In genomic region chr9:90611568-90611967, GRCh38 we compare ENCODE assay signal across 1 cellular context.
TF ChIP-seq lines count a peak whose summit lies in the region.

No MANE protein-coding gene starts in this region.

TF ChIP-seq in HepG2, 621 proteins besides CTCF, POLR2A, EP300 and RAD21:
- TF ChIP-seq CSRNP2 (CRISPR knock-in tag; conservative IDR thresholded peaks at IDR 0.05; ENCODE audit: low read depth) (no peak), ZBTB37 (CRISPR knock-in tag; IDR thresholded peaks at IDR 0.05) (no peak), NCOR1 (IDR thresholded peaks at IDR 0.05; ENCODE audit: borderline replicate concordance, low read length) (no peak), AHDC1 (CRISPR knock-in tag; IDR thresholded peaks at IDR 0.05; ENCODE audit: borderline replicate concordance) (no peak), PHF20 (CRISPR knock-in tag; IDR thresholded peaks at IDR 0.05) (no peak), ZNF773 (CRISPR knock-in tag; IDR thresholded peaks at IDR 0.05; ENCODE audit: borderline replicate concordance) (no peak), ATRX (CRISPR knock-in tag; IDR thresholded peaks at IDR 0.05; ENCODE audit: borderline replicate concordance) (no peak), HOMEZ (CRISPR knock-in tag; IDR thresholded peaks at IDR 0.05; ENCODE audit: low read depth) (no peak), ZNF264 (CRISPR knock-in tag; IDR thresholded peaks at IDR 0.05) (no peak), ZNF556 (CRISPR knock-in tag; IDR thresholded peaks at IDR 0.05; ENCODE audit: borderline replicate concordance) (no peak), TFAP4 (IDR thresholded peaks at IDR 0.05; ENCODE audit: borderline replicate concordance, low read depth) (no peak), GTF2F1 (IDR thresholded peaks at IDR 0.05; ENCODE audit: low read length) (no peak), ZNF44 (CRISPR knock-in tag; IDR thresholded peaks at IDR 0.05) (no peak), MTF2 (CRISPR knock-in tag; IDR thresholded peaks at IDR 0.05; ENCODE audit: borderline replicate concordance) (no peak), RARG (CRISPR knock-in tag; IDR thresholded peaks at IDR 0.05; ENCODE audit: low read depth) (no peak)
- TF ChIP-seq, protein P1, sequence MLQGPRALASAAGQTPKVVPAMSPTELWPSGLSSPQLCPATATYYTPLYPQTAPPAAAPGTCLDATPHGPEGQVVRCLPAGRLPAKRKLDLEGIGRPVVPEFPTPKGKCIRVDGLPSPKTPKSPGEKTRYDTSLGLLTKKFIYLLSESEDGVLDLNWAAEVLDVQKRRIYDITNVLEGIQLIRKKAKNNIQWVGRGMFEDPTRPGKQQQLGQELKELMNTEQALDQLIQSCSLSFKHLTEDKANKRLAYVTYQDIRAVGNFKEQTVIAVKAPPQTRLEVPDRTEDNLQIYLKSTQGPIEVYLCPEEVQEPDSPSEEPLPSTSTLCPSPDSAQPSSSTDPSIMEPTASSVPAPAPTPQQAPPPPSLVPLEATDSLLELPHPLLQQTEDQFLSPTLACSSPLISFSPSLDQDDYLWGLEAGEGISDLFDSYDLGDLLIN (CRISPR knock-in tag; IDR thresholded peaks at IDR 0.05; ENCODE audit: borderline replicate concordance), result no peak
